24 cellular contexts compared by ENCODE assay signal in genomic region chr7:27885652-27886051, GRCh38.
"Had no signal": no experiment of that assay in that cellular context is flagged by ENCODE, and none has a peak within 500 bp of the region (broad histone marks: within the 10 kb centered on the region; RNA-seq: fewer than 3 reads in every experiment).

No MANE protein-coding gene starts in this region.

- H2AFZ ChIP-seq: hepatocyte had no signal

- H3K79me2 ChIP-seq: hepatocyte had no signal

- H3K36me3 ChIP-seq: esophagus muscularis mucosa, gastroesophageal sphincter, heart left ventricle, left lung, lower lobe of right lung had no signal

- FAIRE-seq: colon, endothelial cell of umbilical vein, frontal cortex, kidney had no signal

- H3K27me3 ChIP-seq: dorsolateral prefrontal cortex, esophagus muscularis mucosa, foreskin keratinocyte, gastroesophageal sphincter, heart left ventricle, hepatocyte, left lung had no signal

- H3K4me1 ChIP-seq: foreskin keratinocyte, left lung had no signal

- H3K4me3 ChIP-seq: coronary artery, dorsolateral prefrontal cortex, esophagus muscularis mucosa, gastroesophageal sphincter, heart left ventricle, hepatocyte, left lung, lower lobe of right lung had no signal

- DNase-seq: dermis blood vessel endothelial cell; dorsolateral prefrontal cortex; effector CD4-positive, alpha-beta T cell; effector memory CD4-positive, alpha-beta T cell; foreskin keratinocyte; heart left ventricle; hypothalamus; immature natural killer cell; islet precursor cell; kidney; kidney glomerular epithelial cell; left colon; left lung; left ventricle myocardium superior; lower lobe of right lung; mesendoderm; midbrain had no signal

- ATAC-seq: foreskin keratinocyte, gastroesophageal sphincter, heart left ventricle, left colon, left lung, left ventricle myocardium superior, lower lobe of right lung had no signal

- H3K4me2 ChIP-seq: hepatocyte had no signal

- H3K9me3 ChIP-seq: esophagus muscularis mucosa, gastroesophageal sphincter, left lung, lower lobe of right lung had no signal

- H3K27ac ChIP-seq: coronary artery, dorsolateral prefrontal cortex, esophagus muscularis mucosa, foreskin keratinocyte, gastroesophageal sphincter, heart left ventricle, hepatocyte, left lung, lower lobe of right lung had no signal
